ENCODE assay signal across 8 cellular contexts in the genomic region with DNA sequence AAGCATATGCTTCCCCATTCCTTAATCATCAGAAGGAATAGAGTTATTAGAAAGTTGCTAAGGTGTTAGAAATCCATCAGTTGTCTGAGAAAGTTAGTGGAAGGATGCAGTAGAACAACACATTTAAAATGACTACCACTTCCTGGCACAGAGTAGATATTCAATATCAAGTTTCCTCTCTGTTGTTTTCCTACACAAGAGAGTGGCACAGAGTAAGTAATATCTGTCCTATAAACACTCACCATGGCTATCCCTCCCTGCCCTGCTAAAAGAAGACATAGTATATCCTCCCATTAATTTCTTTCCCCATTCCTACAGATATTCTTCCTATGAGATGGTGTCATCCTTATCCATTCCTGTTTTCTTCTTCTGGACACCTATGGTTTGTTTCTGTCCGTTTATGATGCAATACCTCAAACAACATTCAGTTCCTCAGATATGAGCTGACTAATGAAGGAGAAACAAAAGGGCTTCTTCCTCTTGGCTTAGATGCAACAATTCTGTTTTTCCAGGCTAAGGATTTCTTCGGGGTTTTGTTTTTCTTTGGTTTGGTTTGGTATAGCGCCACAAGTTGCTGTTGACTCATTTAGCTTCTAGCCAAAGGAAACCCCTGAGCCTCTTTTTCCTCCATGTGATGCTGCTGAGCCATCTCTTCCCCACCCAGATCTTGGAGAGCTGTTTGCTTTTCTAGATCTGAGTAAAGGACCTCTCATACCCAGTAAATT. TPM values are rescaled to one million over a fixed set of nuclear protein-coding genes. Genes with fewer than 3 reads are reported as not detected.
DNase-seq lines count a peak whose midpoint lies in the region; ATAC-seq, FAIRE-seq and TF ChIP-seq lines count a peak whose summit lies in the region.

No MANE protein-coding gene starts in this region.

- TF ChIP-seq POLR2A in GM12891 (IDR thresholded peaks at IDR 0.05; ENCODE audit: low read depth, low read length): no peak

- no peak overlapping the region for H4K91ac ChIP-seq in trophoblast cell (ENCODE audit: low read depth, low read length)

- H3K79me2 ChIP-seq in keratinocyte (ENCODE audit: control insufficient read depth, insufficient read depth, low read length) (no peaks in the 10 kb centered on the region), trophoblast cell (ENCODE audit: control insufficient read depth, insufficient read depth, low read length, poor library complexity) (no peaks in the 10 kb centered on the region)

- FAIRE-seq in keratinocyte (lab: Jason Lieb, UNC): peak; percentile 85
- no peak for FAIRE-seq in GM12891 (lab: Jason Lieb, UNC)

- no peak overlapping the region for H2BK5ac ChIP-seq in trophoblast cell (ENCODE audit: low read depth, low read length, poor library complexity)

- H3K14ac ChIP-seq in trophoblast cell (ENCODE audit: low read length): no peak overlapping the region

- TF ChIP-seq CTCF in keratinocyte (optimal IDR thresholded peaks at IDR 0.05 in 1 of 3, IDR thresholded peaks at IDR 0.05 in 1 of 3, conservative IDR thresholded peaks at IDR 0.05 in 1 of 3; ENCODE audit: extremely low read depth in 1 of 3, insufficient read depth in 2 of 3, low read length in 3 of 3): no peak

- H3K9me1 ChIP-seq in keratinocyte (ENCODE audit: control insufficient read depth, extremely low read depth, insufficient read depth, low read length): no peaks in the 10 kb centered on the region

- H3K79me1 ChIP-seq in trophoblast cell (ENCODE audit: low read length): no peaks in the 10 kb centered on the region

- peak; percentile 5 to 22 for DNase-seq in stimulated activated CD4-positive, alpha-beta T cell treated with anti-CD3 and anti-CD28 coated beads, Interleukin-15, amount 100 ng/mL, for 48 hours (ENCODE audit: low read depth in 2 of 2)
- DNase-seq in stimulated activated CD4-positive, alpha-beta T cell treated with anti-CD3 and anti-CD28 coated beads, Interleukin-4, amount 100 ng/mL, for 1 hour: no peak
- DNase-seq in amniotic stem cell (lab: John Stamatoyannopoulos, UW) (peak; percentile 90), keratinocyte (ENCODE audit: low read depth, low spot score) (peak; percentile 85), trophoblast cell (no peak), GM12891 (ENCODE audit: insufficient read length, low spot score) (no peak)

- ATAC-seq in GM18909 (IDR thresholded peaks at IDR 0.05; ENCODE audit: poor library complexity, unreplicated experiment) (no peak), HG02981 (IDR thresholded peaks at IDR 0.05; ENCODE audit: unreplicated experiment) (no peak)

- H3K4me2 ChIP-seq in keratinocyte (ENCODE audit: control insufficient read depth, extremely low read depth, insufficient read depth, low read depth, low read length) (peak overlapping the region; percentile 45), trophoblast cell (ENCODE audit: low read length) (no peak overlapping the region)

- WGBS in trophoblast cell (ENCODE audit: extremely low coverage, insufficient coverage, insufficient read length): no CpG with 5 or more reads among the region's 3 CpGs

- peak overlapping the region; percentile 37 for H2AFZ ChIP-seq in keratinocyte (ENCODE audit: control insufficient read depth, low read length)
- no peak overlapping the region for H2AFZ ChIP-seq in trophoblast cell (ENCODE audit: insufficient read depth, low read length, poor library complexity)

- no peak overlapping the region for H2BK120ac ChIP-seq in trophoblast cell (ENCODE audit: insufficient read depth, low read length, poor library complexity)

- no peak overlapping the region for H3K23ac ChIP-seq in trophoblast cell (ENCODE audit: low read length)

- dilution Hi-C loops in keratinocyte (cut with MboI; ENCODE audit: extremely low pct_ligation_motif_present, low sequenced_read_pairs): no loop called here

- no peak overlapping the region for H3K4ac ChIP-seq in trophoblast cell (ENCODE audit: low read depth, low read length)

- H3K36me3 ChIP-seq in keratinocyte (ENCODE audit: control insufficient read depth in 2 of 2, extremely low read depth in 1 of 2, insufficient read depth in 2 of 2, low read length in 2 of 2) (no peaks in the 10 kb centered on the region), trophoblast cell (ENCODE audit: control insufficient read depth in 1 of 2, insufficient read depth in 2 of 2, low read length in 2 of 2) (no peaks in the 10 kb centered on the region)

- peak overlapping the region; percentile 8 for H3K9ac ChIP-seq in keratinocyte (ENCODE audit: control insufficient read depth, extremely low read depth, insufficient read depth, low read length)
- H3K9ac ChIP-seq in trophoblast cell (ENCODE audit: low read length): no peak overlapping the region

- H3K4me1 ChIP-seq in keratinocyte (ENCODE audit: control insufficient read depth, extremely low read depth, insufficient read depth, low read length): peaks cover 28% of the 10 kb centered on the region
- H3K4me1 ChIP-seq in trophoblast cell (ENCODE audit: control insufficient read depth in 1 of 2, insufficient read depth in 2 of 2, low read length in 2 of 2): no peaks in the 10 kb centered on the region

- no peaks in the 10 kb centered on the region for H3K9me3 ChIP-seq in keratinocyte (ENCODE audit: control insufficient read depth, low read depth, low read length)
- no peaks in the 10 kb centered on the region for H3K9me3 ChIP-seq in trophoblast cell (ENCODE audit: insufficient read depth, low read depth, low read length)

- H2BK12ac ChIP-seq in trophoblast cell (ENCODE audit: low read length): no peak overlapping the region

- no peak overlapping the region for H3K18ac ChIP-seq in trophoblast cell (ENCODE audit: low read length)

- peak overlapping the region; percentile 82 for H3K27ac ChIP-seq in keratinocyte (ENCODE audit: control insufficient read depth, insufficient read depth, low read length)
- H3K27ac ChIP-seq in trophoblast cell (ENCODE audit: low read depth, low read length): no peak overlapping the region

- H4K20me1 ChIP-seq in keratinocyte (ENCODE audit: control insufficient read depth, extremely low read depth, insufficient read depth, low read length): no peaks in the 10 kb centered on the region

- H3K27me3 ChIP-seq in keratinocyte (ENCODE audit: control insufficient read depth, extremely low read depth, insufficient read depth, low read length) (no peaks in the 10 kb centered on the region), trophoblast cell (ENCODE audit: insufficient read depth, low read length) (no peaks in the 10 kb centered on the region)

- H3K4me3 ChIP-seq in keratinocyte (ENCODE audit: control insufficient read depth in 2 of 3, extremely low read depth in 1 of 3, insufficient read depth in 2 of 3, low read depth in 1 of 3, low read length in 3 of 3) (peak overlapping the region in 1 of 3 experiments; percentile 22), trophoblast cell (ENCODE audit: low read depth, low read length) (no peak overlapping the region)

- no peak overlapping the region for H2AK5ac ChIP-seq in trophoblast cell (ENCODE audit: low read length)

- no peak overlapping the region for H4K8ac ChIP-seq in trophoblast cell (ENCODE audit: low read depth, low read length)

- H4K12ac ChIP-seq in trophoblast cell (ENCODE audit: low read depth, low read length): no peak overlapping the region

TF ChIP-seq in GM12891, 5 proteins besides CTCF, POLR2A, EP300 and RAD21:
- TF ChIP-seq PAX5 (IDR thresholded peaks at IDR 0.05; ENCODE audit: insufficient read depth, low read length, severe bottlenecking) (no peak), POLR2AphosphoS5 (IDR thresholded peaks at IDR 0.05; ENCODE audit: low read depth, low read length) (no peak), TAF1 (IDR thresholded peaks at IDR 0.05; ENCODE audit: low read depth, low read length) (no peak), POU2F2 (IDR thresholded peaks at IDR 0.05; ENCODE audit: low read depth, low read length) (no peak), SPI1 (IDR thresholded peaks at IDR 0.05; ENCODE audit: low read depth, low read length) (no peak)

RNA-seq across cellular contexts. Expression of a gene that starts 32.9 kb away (rescaled TPM):
- 31.2 to 34.2 TPM (median 32.8 TPM) in 3 replicates for polyA plus RNA-seq in keratinocyte
- 28.2 TPM for polyA plus RNA-seq in keratinocyte (2011; ENCODE audit: low read depth)
- 54.2 and 76.9 TPM in 2 replicates for polyA plus RNA-seq in keratinocyte (2011; cell fraction: cytosol; rRNA removed)
- polyA plus RNA-seq in keratinocyte (2011; cell fraction: nucleus; rRNA removed): 55.1 and 64.5 TPM in 2 replicates
- 17.2 and 22.0 TPM in 2 replicates for polyA plus RNA-seq in keratinocyte (2012; ENCODE audit: low replicate concordance)
- polyA minus RNA-seq in keratinocyte: 1.5 to 16.3 TPM (median 16.1 TPM) in 3 replicates
- 21.1 TPM for polyA minus RNA-seq in keratinocyte (2011; cell fraction: cytosol; rRNA and poly(A)+ RNA removed)
- polyA minus RNA-seq in keratinocyte (2011; cell fraction: nucleus; rRNA and poly(A)+ RNA removed): 16.4 and 37.9 TPM in 2 replicates
- polyA plus RNA-seq in trophoblast cell (2013): 21.2 and 21.3 TPM in 2 replicates
- polyA plus RNA-seq in GM12891 (2012; ENCODE audit: low read depth, missing spikeins): 10.0 TPM

Comparison
In these comparisons a context has a peak if more than half of its experiments do, and no peak if none do; other contexts are left out.
1. DNase-seq: peak in stimulated activated CD4-positive, alpha-beta T cell treated with anti-CD3 and anti-CD28 coated beads, Interleukin-15, amount 100 ng/mL, for 48 hours (2 of 2), amniotic stem cell (single experiment) and keratinocyte (single experiment); none in stimulated activated CD4-positive, alpha-beta T cell treated with anti-CD3 and anti-CD28 coated beads, Interleukin-4, amount 100 ng/mL, for 1 hour (single experiment), trophoblast cell (0 of 2) and GM12891 (single experiment).